In the genomic region with DNA sequence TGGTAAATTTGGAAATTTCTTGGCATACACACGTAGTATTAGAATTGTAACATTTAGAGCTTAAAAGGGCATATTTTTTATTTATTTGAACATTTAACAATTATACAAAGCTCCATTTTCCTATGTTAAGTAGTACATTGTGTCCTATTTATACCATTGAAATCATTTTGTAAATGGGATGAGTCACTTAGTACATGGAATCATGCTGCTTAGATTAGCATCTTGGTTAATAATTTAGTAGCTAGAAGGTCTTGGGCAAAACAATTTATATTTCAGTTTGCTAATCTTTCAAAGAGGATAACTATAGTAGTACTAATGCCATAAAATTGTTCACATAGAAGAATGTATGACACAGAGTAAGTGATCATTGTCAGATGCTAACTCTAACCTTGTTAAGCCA, we compare ENCODE assay signal across 28 cellular contexts.
"Had no signal": no experiment of that assay in that cellular context is flagged by ENCODE, and none has a peak within 500 bp of the region (broad histone marks: within the 10 kb centered on the region; RNA-seq: fewer than 3 reads in every experiment).

No MANE protein-coding gene starts in this region.

- H3K27me3 Mint-ChIP-seq: activated CD8-positive, alpha-beta T cell treated with anti-CD3 and anti-CD28 coated beads for 36 hours; activated naive CD8-positive, alpha-beta T cell treated with anti-CD3 and anti-CD28 coated beads, Interleukin-2, amount 10 ng/mL, durations not matched to agents 7 days and 5 days had no signal

- H3K4me1 ChIP-seq: adrenal gland had no signal

- H3K4me1 Mint-ChIP-seq: activated naive CD8-positive, alpha-beta T cell treated with anti-CD3 and anti-CD28 coated beads, Interleukin-2, amount 10 ng/mL, durations not matched to agents 7 days and 5 days had no signal

- H3K36me3 ChIP-seq: adrenal gland had no signal

- H3K27ac Mint-ChIP-seq: activated CD8-positive, alpha-beta T cell treated with anti-CD3 and anti-CD28 coated beads for 36 hours; activated naive CD8-positive, alpha-beta T cell treated with anti-CD3 and anti-CD28 coated beads, Interleukin-2, amount 10 ng/mL, durations not matched to agents 7 days and 5 days; activated T-cell treated with anti-CD3 and anti-CD28 coated beads, Interleukin-2, amount 50 U/mL, for 72 hours; activated T-helper 2 cell treated with anti-CD3 and anti-CD28 coated beads, Interferon-gamma antibody, Interleukin-2, Interleukin-4, amounts not matched to agents 10 μg/mL and 5 μg/mL and 100 μg/mL, durations not matched to agents 14 hours and 24 hours and 36 hours; T-helper 2 cell treated with Interferon-gamma antibody and Interleukin-4, amounts not matched to agents 5 μg/mL and 100 μg/mL, for 36 hours had no signal

- H3K27ac ChIP-seq: adrenal gland, SK-N-MC had no signal

- DNase-seq: activated CD4-positive, alpha-beta T cell treated with anti-CD3 and anti-CD28 coated beads for 4 hours; activated CD8-positive, alpha-beta memory T cell treated with anti-CD3 and anti-CD28 coated beads, Interleukin-2, amount 50 U/mL, for 4 hours; activated CD8-positive, alpha-beta T cell treated with anti-CD3 and anti-CD28 coated beads for 36 hours; activated naive CD4-positive, alpha-beta T cell treated with anti-CD3 and anti-CD28 coated beads, Interleukin-2, amount 50 U/mL, for 16 hours; activated naive CD8-positive, alpha-beta T cell treated with anti-CD3 and anti-CD28 coated beads, Interleukin-2, amount 10 ng/mL, durations not matched to agents 7 days and 5 days; activated T-cell treated with anti-CD3 and anti-CD28 coated beads, Interleukin-2, amount 50 U/mL, for 72 hours; adrenal gland; aorta; central memory CD4-positive, alpha-beta T cell; Karpas-422; MV-4-11; NCI-H1092 treated with DMSO at 0.1 percent for 48 hours; NCI-H1417 treated with DMSO at 0.1 percent for 48 hours; NCI-H1694; NCI-H2029; NCI-H345; NCI-H510A; NCI-H526 treated with DMSO at 0.1 percent for 48 hours; NCI-H82; RPMI8226; SW 1271 had no signal

- ATAC-seq: activated CD4-positive, CD25-positive, alpha-beta regulatory T cell treated with anti-CD3 and anti-CD28 coated beads, Interleukin-2, amount 50 U/mL, for 24 hours; activated CD8-positive, alpha-beta T cell treated with anti-CD3 and anti-CD28 coated beads for 36 hours; activated T-cell treated with anti-CD3 and anti-CD28 coated beads, Interleukin-2, amount 50 U/mL, for 72 hours; K562; Panc1; Right ventricle myocardium inferior had no signal

- H3K4me3 Mint-ChIP-seq: activated CD8-positive, alpha-beta T cell treated with anti-CD3 and anti-CD28 coated beads for 36 hours; activated naive CD8-positive, alpha-beta T cell treated with anti-CD3 and anti-CD28 coated beads, Interleukin-2, amount 10 ng/mL, durations not matched to agents 7 days and 5 days; activated T-cell treated with anti-CD3 and anti-CD28 coated beads, Interleukin-2, amount 50 U/mL, for 72 hours; T-helper 2 cell treated with Interferon-gamma antibody and Interleukin-4, amounts not matched to agents 5 μg/mL and 100 μg/mL, for 36 hours had no signal

- H3K9me3 ChIP-seq: adrenal gland had no signal

- H3K36me3 Mint-ChIP-seq: activated naive CD8-positive, alpha-beta T cell treated with anti-CD3 and anti-CD28 coated beads, Interleukin-2, amount 10 ng/mL, durations not matched to agents 7 days and 5 days had no signal

- H3K27me3 ChIP-seq: adrenal gland had no signal

- H3K4me3 ChIP-seq: adrenal gland, K562, SK-N-MC had no signal
